In genomic region chr6:2658788-2659187, GRCh38 we compare ENCODE assay signal across 10 cellular contexts.
A peak's percentile ranks its signal among the peaks of the same experiment; 100 is the strongest.
DNase-seq lines count a peak whose midpoint lies in the region; ATAC-seq, FAIRE-seq and TF ChIP-seq lines count a peak whose summit lies in the region.
"Had no signal": no experiment of that assay in that cellular context is flagged by ENCODE, and none has a peak within 500 bp of the region (broad histone marks: within the 10 kb centered on the region; RNA-seq: fewer than 3 reads in every experiment).

No MANE protein-coding gene starts in this region.

- no peaks in the 10 kb centered on the region for H3K9me3 ChIP-seq in psoas muscle
- no peaks in the 10 kb centered on the region for H3K9me3 ChIP-seq in transverse colon

- DNase-seq in GM19239 (ENCODE audit: insufficient read length, low spot score) (no peak), NOMO-1 (lab: John Stamatoyannopoulos, UW; ENCODE audit: unreplicated experiment in 2 of 2) (peak; percentile 29 to 69), psoas muscle (no peak), dermis blood vessel endothelial cell (no peak), transverse colon (no peak)
- DNase-seq in NK-92 treated with Interleukin-12 subunit alpha and Interleukin-12 subunit beta, amount 100 ng/mL, for 24 hours (lab: John Stamatoyannopoulos, UW), result no peak
- DNase-seq: amygdala had no signal

- intact Hi-C loops in psoas muscle (cut with DNase I) (no loop called here), transverse colon (cut with DNase I; ENCODE audit: low total_unique reads) (no loop called here)

- peak; percentile 61 for FAIRE-seq in GM19239 (lab: Jason Lieb, UNC)

- H3K4me3 ChIP-seq in psoas muscle (no peak overlapping the region), transverse colon (no peak overlapping the region)

- in situ Hi-C loops in transverse colon (cut with MboI; ENCODE audit: low pct_ligation_motif_present in 1 of 4, low pct_unique_long_range_greater_than_20kb in 1 of 4, low sequenced_read_pairs in 3 of 4), result no loop called here

- no peaks in the 10 kb centered on the region for H3K27me3 ChIP-seq in psoas muscle (ENCODE audit: insufficient read depth in 3 of 3, low read length in 2 of 3)
- no peaks in the 10 kb centered on the region for H3K27me3 ChIP-seq in transverse colon

- peak; percentile 68 for ATAC-seq in HG02840 (IDR thresholded peaks at IDR 0.05; ENCODE audit: low FRiP score, unreplicated experiment)
- peak in 3 of 4 donors; percentile 55 to 65 (median 63) for ATAC-seq in psoas muscle
- ATAC-seq: left lobe of liver, Panc1 had no signal

- no peak for TF ChIP-seq POLR2A in transverse colon (IDR thresholded peaks at IDR 0.05)

- TF ChIP-seq CTCF in psoas muscle (IDR thresholded peaks at IDR 0.05), result no peak
- no peak for TF ChIP-seq CTCF in transverse colon (IDR thresholded peaks at IDR 0.05)

- H3K4me1 ChIP-seq in psoas muscle (peaks cover 22% of the 10 kb centered on the region), transverse colon (no peaks in the 10 kb centered on the region)

- H3K27ac ChIP-seq in psoas muscle (peak overlapping the region; percentile 11), transverse colon (no peak overlapping the region)

- H3K36me3 ChIP-seq in psoas muscle (ENCODE audit: insufficient read depth in 1 of 2, low read depth in 1 of 2) (no peaks in the 10 kb centered on the region), transverse colon (no peaks in the 10 kb centered on the region)

- no peak for TF ChIP-seq EP300 in transverse colon (IDR thresholded peaks at IDR 0.05; ENCODE audit: low read depth)

- 68 to 78% (median 68%) methylated on average over 5 of the region's 5 CpGs for WGBS in psoas muscle, 3 donors
- 79 to 80% methylated on average over 5 of the region's 5 CpGs for WGBS in transverse colon (ENCODE audit: low coverage in 1 of 2), 2 donors

Comparison
In these comparisons a context has a peak if more than half of its experiments do, and no peak if none do; other contexts are left out.
1. DNase-seq: peak in NOMO-1 (2 of 2); none in GM19239 (single experiment), psoas muscle (0 of 2), dermis blood vessel endothelial cell (single experiment), NK-92 treated with Interleukin-12 subunit alpha and Interleukin-12 subunit beta, amount 100 ng/mL, for 24 hours (single experiment) and transverse colon (single experiment).